ENCODE assay signal across 26 cellular contexts in the genomic region with DNA sequence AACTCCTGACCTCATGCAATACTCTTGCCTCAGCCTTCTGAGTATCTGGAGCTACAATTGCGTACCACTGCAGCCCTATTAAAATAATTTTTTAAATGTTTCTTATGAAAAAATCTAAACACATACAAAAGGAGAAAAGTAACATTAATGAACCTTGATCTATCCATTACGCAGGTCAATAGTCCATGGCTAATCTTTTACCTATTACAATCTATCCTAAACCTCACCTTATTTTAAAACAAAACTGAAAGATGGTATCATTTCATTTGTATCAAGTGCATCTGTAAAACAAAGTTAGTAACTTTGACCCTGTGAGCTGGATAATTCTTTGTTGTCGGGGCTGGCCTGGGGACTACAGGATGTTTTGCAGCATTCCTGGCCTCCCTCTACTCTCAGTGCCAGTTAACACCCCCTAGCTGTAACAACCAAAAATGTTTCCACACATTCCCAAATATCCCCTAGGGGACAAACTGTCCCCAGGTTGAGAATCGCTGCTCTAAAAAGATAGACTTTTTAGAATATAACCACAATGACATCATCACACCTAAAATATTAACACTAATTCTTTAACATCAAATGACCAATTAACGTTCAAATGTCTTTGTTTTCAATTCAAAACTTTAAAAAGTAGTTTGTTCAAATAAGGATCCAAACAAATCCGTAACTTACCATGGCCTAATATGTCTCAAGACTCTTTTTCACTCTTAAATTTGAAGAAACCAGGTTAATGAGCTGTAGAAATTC. TPM values are rescaled to one million over a fixed set of nuclear protein-coding genes. Genes with fewer than 3 reads are reported as not detected.
DNase-seq lines count a peak whose midpoint lies in the region; ATAC-seq, FAIRE-seq and TF ChIP-seq lines count a peak whose summit lies in the region.
"Had no signal": no experiment of that assay in that cellular context is flagged by ENCODE, and none has a peak within 500 bp of the region (broad histone marks: within the 10 kb centered on the region; RNA-seq: fewer than 3 reads in every experiment).

No MANE protein-coding gene starts in this region.

- H2BK12ac ChIP-seq in H9 (ENCODE audit: insufficient read length, low read depth, low read length): no peak overlapping the region

- no peaks in the 10 kb centered on the region for H3K9me2 ChIP-seq in GM23248 (ENCODE audit: insufficient read depth)

- ATAC-seq in T-helper 17 cell (no peak), foreskin keratinocyte (no peak), HG03280 (IDR thresholded peaks at IDR 0.05; ENCODE audit: unreplicated experiment) (no peak)
- ATAC-seq: body of pancreas, gastrocnemius medialis, left lung had no signal

- no peak overlapping the region for H2AK5ac ChIP-seq in H9 (ENCODE audit: insufficient read length, low read length)

- no peaks in the 10 kb centered on the region for H3K79me1 ChIP-seq in H9 (ENCODE audit: insufficient read depth, low read depth, low read length, poor library complexity, severe bottlenecking)

- H4K8ac ChIP-seq in H9 (replicated peaks; ENCODE audit: insufficient read length, low read depth, low read length): no peak overlapping the region

- FAIRE-seq in urothelium cell line (lab: Jason Lieb, UNC): no peak

- no peaks in the 10 kb centered on the region for H3K79me2 ChIP-seq in H9 (ENCODE audit: insufficient read depth, low read length)
- H3K79me2 ChIP-seq in GM23248 (ENCODE audit: insufficient read depth): no peaks in the 10 kb centered on the region

- H3F3A ChIP-seq in GM23248 (ENCODE audit: insufficient read depth): 0 out of 2 replicates have a peak, but pooled peaks cover 3% of the 10 kb centered on the region

- no peak overlapping the region for H4K91ac ChIP-seq in H9 (ENCODE audit: insufficient read length, low read depth, low read length)

- H3K9me3 Mint-ChIP-seq in H9: no peaks in the 10 kb centered on the region
- H3K9me3 Mint-ChIP-seq in osteocyte (ENCODE audit: unreplicated experiment): no peaks in the 10 kb centered on the region

- H3K56ac ChIP-seq in H9 (ENCODE audit: insufficient read length, low read depth, low read length): no peak overlapping the region

- H2BK15ac ChIP-seq in H9 (ENCODE audit: low read depth, low read length): no peak overlapping the region

- H3K36me3 ChIP-seq in GM23248 (ENCODE audit: low read depth): peaks cover 68% of the 10 kb centered on the region

- H3K4me3 Mint-ChIP-seq in H9 (no peak overlapping the region), T-helper 17 cell (no peak overlapping the region), osteocyte (ENCODE audit: unreplicated experiment) (no peak overlapping the region)
- H3K4me3 Mint-ChIP-seq: activated naive CD8-positive, alpha-beta T cell had no signal

- H3T11ph ChIP-seq in H9 (ENCODE audit: low read length): no peak overlapping the region

- H3K9me3 ChIP-seq in H9 (ENCODE audit: control insufficient read depth, low read depth, low read length) (no peaks in the 10 kb centered on the region), T-helper 17 cell (ENCODE audit: control insufficient read depth, low read length, poor library complexity, severe bottlenecking) (no peaks in the 10 kb centered on the region), GM23248 (ENCODE audit: low read depth) (no peaks in the 10 kb centered on the region)
- H3K9me3 ChIP-seq: body of pancreas, Caco-2, gastrocnemius medialis, left lung, right atrium auricular region, thyroid gland had no signal

- no peak overlapping the region for H3K27ac ChIP-seq in H9 (ENCODE audit: insufficient read length, low read depth, low read length)
- no peak overlapping the region for H3K27ac ChIP-seq in foreskin keratinocyte
- H3K27ac ChIP-seq in GM23248: no peak overlapping the region
- H3K27ac ChIP-seq: body of pancreas, coronary artery, gastrocnemius medialis, left lung, right atrium auricular region, thyroid gland, WERI-Rb-1 had no signal

- H3K27me3 ChIP-seq in H9 (ENCODE audit: insufficient read depth, low read length) (no peaks in the 10 kb centered on the region), foreskin keratinocyte (no peaks in the 10 kb centered on the region), GM23248 (replicated peaks; ENCODE audit: insufficient read depth) (no peaks in the 10 kb centered on the region)
- H3K27me3 ChIP-seq: body of pancreas, gastrocnemius medialis, left lung, right atrium auricular region, thyroid gland had no signal

- in situ Hi-C loops in GM23248 (cut with MboI): no loop called here

- peak; percentile 57 for TF ChIP-seq CTCF in H9 (conservative IDR thresholded peaks at IDR 0.05)
- peak; percentile 27 for TF ChIP-seq CTCF in foreskin keratinocyte (conservative IDR thresholded peaks at IDR 0.05)
- peak; percentile 24 for TF ChIP-seq CTCF in osteocyte (IDR thresholded peaks at IDR 0.05)

- no peak overlapping the region for H3K27ac Mint-ChIP-seq in H9
- H3K27ac Mint-ChIP-seq in T-helper 17 cell: peak overlapping the region; percentile 32
- no peak overlapping the region for H3K27ac Mint-ChIP-seq in osteocyte (ENCODE audit: unreplicated experiment)
- H3K27ac Mint-ChIP-seq: activated naive CD8-positive, alpha-beta T cell had no signal

- H3K18ac ChIP-seq in H9 (ENCODE audit: insufficient read length, low read depth, low read length): no peak overlapping the region

- H2BK120ac ChIP-seq in H9 (ENCODE audit: low read depth, low read length, poor library complexity, severe bottlenecking): no peak overlapping the region

- 100% methylated on average over 2 of the region's 6 CpGs for WGBS in H9 (ENCODE audit: extremely low coverage, insufficient read length, low lambda C conversion rate)
- whole genome bisulfite sequencing in GM23248 (ENCODE audit: low coverage in 1 of 2, low lambda C conversion rate in 2 of 2, missing lambda C conversion rate in 2 of 2), 2 experiments: 98 to 100% methylated on average over 6 of the region's 6 CpGs

- H3K27me3 Mint-ChIP-seq in H9 (ENCODE audit: low read depth) (no peaks in the 10 kb centered on the region), T-helper 17 cell (no peaks in the 10 kb centered on the region), osteocyte (ENCODE audit: unreplicated experiment) (no peaks in the 10 kb centered on the region)
- H3K27me3 Mint-ChIP-seq: activated naive CD8-positive, alpha-beta T cell had no signal

- H2BK5ac ChIP-seq in H9 (ENCODE audit: insufficient read length, low read length): peak overlapping the region; percentile 64

- no peaks in the 10 kb centered on the region for H3K4me1 ChIP-seq in H9 (ENCODE audit: insufficient read depth, low read length)
- no peaks in the 10 kb centered on the region for H3K4me1 ChIP-seq in foreskin keratinocyte
- H3K4me1 ChIP-seq in GM23248 (ENCODE audit: insufficient read depth): no peaks in the 10 kb centered on the region
- H3K4me1 ChIP-seq: body of pancreas, Caco-2, gastrocnemius medialis, left lung, right atrium auricular region, thyroid gland had no signal

- H3K14ac ChIP-seq in H9 (ENCODE audit: insufficient read depth, low read length): no peak overlapping the region

- H3K4me2 ChIP-seq in H9 (ENCODE audit: insufficient read depth, insufficient read length, low read length) (no peak overlapping the region), GM23248 (ENCODE audit: unreplicated experiment) (no peak overlapping the region)

- no peak overlapping the region for H2BK20ac ChIP-seq in H9 (ENCODE audit: low read depth, low read length, poor library complexity, severe bottlenecking)

- H4K20me1 ChIP-seq in H9 (ENCODE audit: control insufficient read depth, insufficient read depth, insufficient read length): no peaks in the 10 kb centered on the region
- H4K20me1 ChIP-seq in GM23248 (ENCODE audit: insufficient read depth): no peaks in the 10 kb centered on the region

- H3K36me3 Mint-ChIP-seq in H9 (ENCODE audit: insufficient read depth in 1 of 3, low read depth in 3 of 3): peaks cover 35 to 87% (median 86%) of the 10 kb centered on the region in 3 experiments; a peak in 6 of 7 replicates
- peaks cover 23% of the 10 kb centered on the region for H3K36me3 Mint-ChIP-seq in T-helper 17 cell (ENCODE audit: low read depth)
- peaks cover 70% of the 10 kb centered on the region for H3K36me3 Mint-ChIP-seq in osteocyte (ENCODE audit: unreplicated experiment)

- H3K4me3 ChIP-seq in GM23248: no peak overlapping the region
- H3K4me3 ChIP-seq: body of pancreas, coronary artery, gastrocnemius medialis, left lung, right atrium auricular region, thyroid gland had no signal

- H4K5ac ChIP-seq in H9 (ENCODE audit: insufficient read length, low read depth, low read length): no peak overlapping the region

- H3K9ac ChIP-seq in H9 (ENCODE audit: extremely low read depth, insufficient read length, low read length) (no peak overlapping the region), GM23248 (no peak overlapping the region)

- H3K4me1 Mint-ChIP-seq in H9 (0 out of 4 replicates have a peak, but pooled peaks cover 0 to 3% of the 10 kb centered on the region in 2 experiments), T-helper 17 cell (peaks cover 3% of the 10 kb centered on the region), osteocyte (ENCODE audit: unreplicated experiment) (peaks cover 8% of the 10 kb centered on the region)

- H2AFZ ChIP-seq in H9 (ENCODE audit: low read length): no peak overlapping the region
- no peak overlapping the region for H2AFZ ChIP-seq in GM23248

- no peak overlapping the region for H3K23ac ChIP-seq in H9 (ENCODE audit: insufficient read length, low read depth, low read length)

- no peaks in the 10 kb centered on the region for H3K23me2 ChIP-seq in H9 (ENCODE audit: insufficient read length, low read depth, low read length, poor library complexity, severe bottlenecking)

- DNase-seq in H9: no peak
- DNase-seq in T-helper 17 cell: no peak
- DNase-seq in foreskin keratinocyte: no peak
- DNase-seq in osteocyte (ENCODE audit: extremely low spot score, unreplicated experiment): no peak
- DNase-seq in urothelium cell line (ENCODE audit: low spot score): no peak
- no peak for DNase-seq in GM23248
- DNase-seq: activated CD4-positive, alpha-beta T cell treated with anti-CD3 and anti-CD28 coated beads, Interleukin-2, amount 50 U/mL, for 48 hours; body of pancreas; Caco-2; EL; erythroblast; gastrocnemius medialis; GOT3; IMR-90; left lung; NCI-H1417; NCI-H526; nucleus accumbens; SHP77 treated with DMSO at 0.1 percent for 48 hours; stimulated activated naive CD4-positive, alpha-beta T cell treated with Interleukin-2 at 50 U/mL for 16 hours; thyroid gland; WERI-Rb-1 had no signal

- H3K4ac ChIP-seq in H9 (ENCODE audit: low read depth, low read length): no peak overlapping the region

RNA-seq across cellular contexts. Expression of gene RNF38, which starts 54.8 kb away (rescaled TPM):
- total RNA-seq in H9 (2021) (58.8 and 60.2 TPM in 2 replicates), T-helper 17 cell (10 to 100 TPM; 87.3 to 94.4 TPM), foreskin keratinocyte (8.7 and 11.0 TPM in 2 replicates), osteocyte (30.2 and 31.1 TPM in 2 replicates)
- polyA plus RNA-seq in foreskin keratinocyte (2.6 and 2.8 TPM in 2 replicates), GM23248 (2016; fragmentation: Nextera tagmentation; extraction: Ambion mirVana) (6.2 and 6.7 TPM in 2 replicates)
- total RNA-seq in GM23248 (2014; rRNA removed; shearing (Covaris generic)): 10.7 and 16.5 TPM in 2 replicates
